ENCODE assay signal across 9 cellular contexts in genomic region chr1:234975122-234975940, GRCh38.
DNase-seq lines count a peak whose midpoint lies in the region; ATAC-seq, FAIRE-seq and TF ChIP-seq lines count a peak whose summit lies in the region.
"Had no signal": no experiment of that assay in that cellular context is flagged by ENCODE, and none has a peak within 500 bp of the region (broad histone marks: within the 10 kb centered on the region; RNA-seq: fewer than 3 reads in every experiment).

No MANE protein-coding gene starts in this region.

- peaks cover 2% of the 10 kb centered on the region for H3K9me3 Mint-ChIP-seq in activated CD8-positive, alpha-beta T cell treated with anti-CD3 and anti-CD28 coated beads for 36 hours

- CTCF ChIA-PET in activated CD8-positive, alpha-beta T cell treated with anti-CD3 and anti-CD28 coated beads for 36 hours (lab: Charles Lee): interaction anchor here (0.7 to 2.1 kb wide), 7 partner anchors 13 to 476 kb away, joined by 3 to 6 read pairs (median 3); no protein-coding TSS in a partner anchor

- peak overlapping the region in 3 of 4 donors; percentile 37 to 96 (median 92) for H3K27ac ChIP-seq in tibial nerve
- H3K27ac ChIP-seq: parathyroid adenoma had no signal

- peaks cover 4% of the 10 kb centered on the region for H3K36me3 Mint-ChIP-seq in activated CD8-positive, alpha-beta T cell treated with anti-CD3 and anti-CD28 coated beads for 36 hours (ENCODE audit: low read depth)

- H3K27me3 ChIP-seq in tibial nerve: no peaks in the 10 kb centered on the region

- TF ChIP-seq CTCF in activated CD8-positive, alpha-beta T cell treated with anti-CD3 and anti-CD28 coated beads for 36 hours (IDR thresholded peaks at IDR 0.05): no peak
- no peak for TF ChIP-seq CTCF in tibial nerve (IDR thresholded peaks at IDR 0.05)

- TF ChIP-seq EP300 in tibial nerve (IDR thresholded peaks at IDR 0.05): peak in 1 of 2 donors; percentile 56

- ATAC-seq in activated CD8-positive, alpha-beta T cell treated with anti-CD3 and anti-CD28 coated beads for 36 hours: peak; percentile 10
- ATAC-seq in GM21515 (IDR thresholded peaks at IDR 0.05; ENCODE audit: unreplicated experiment): no peak
- no peak for ATAC-seq in HG03354 (IDR thresholded peaks at IDR 0.05; ENCODE audit: poor library complexity, severe bottlenecking, unreplicated experiment)

- peak; percentile 93 for DNase-seq in DMS153 (lab: John Stamatoyannopoulos, UW)
- peak; percentile 60 for DNase-seq in NCI-H1092 (lab: John Stamatoyannopoulos, UW)
- no peak for DNase-seq in activated CD8-positive, alpha-beta T cell treated with anti-CD3 and anti-CD28 coated beads for 36 hours
- peak; percentile 100 for DNase-seq in kidney glomerular epithelial cell (lab: John Stamatoyannopoulos, UW)
- no peak for DNase-seq in tibial nerve (ENCODE audit: low spot score in 2 of 2)
- no peak for DNase-seq in H54 (ENCODE audit: insufficient read length, low spot score)

- no peaks in the 10 kb centered on the region for H3K36me3 ChIP-seq in tibial nerve

- no peaks in the 10 kb centered on the region for H3K9me3 ChIP-seq in tibial nerve

- no peaks in the 10 kb centered on the region for H3K27me3 Mint-ChIP-seq in activated CD8-positive, alpha-beta T cell treated with anti-CD3 and anti-CD28 coated beads for 36 hours

- no peak for TF ChIP-seq POLR2A in tibial nerve (IDR thresholded peaks at IDR 0.05)
- no peak for TF ChIP-seq POLR2A in H54 (IDR thresholded peaks at IDR 0.05; ENCODE audit: low read depth, low read length)

- H3K4me1 Mint-ChIP-seq in activated CD8-positive, alpha-beta T cell treated with anti-CD3 and anti-CD28 coated beads for 36 hours (ENCODE audit: low read depth): peaks cover 76% of the 10 kb centered on the region

- peaks cover 0 to 70% (median 61%) of the 10 kb centered on the region in 4 donors for H3K4me1 ChIP-seq in tibial nerve

- peak overlapping the region; percentile 69 for H3K27ac Mint-ChIP-seq in activated CD8-positive, alpha-beta T cell treated with anti-CD3 and anti-CD28 coated beads for 36 hours

- no peak overlapping the region for H3K4me3 Mint-ChIP-seq in activated CD8-positive, alpha-beta T cell treated with anti-CD3 and anti-CD28 coated beads for 36 hours

- intact Hi-C loops in activated CD8-positive, alpha-beta T cell treated with anti-CD3 and anti-CD28 coated beads for 36 hours (cut with micrococcal nuclease): no loop called here

- H3K4me3 ChIP-seq in tibial nerve: no peak overlapping the region

- POLR2A ChIA-PET in activated CD8-positive, alpha-beta T cell treated with anti-CD3 and anti-CD28 coated beads for 36 hours (lab: Charles Lee): interaction anchor here (1.2 to 3.1 kb wide), 3 partner anchors 13 to 40 kb away, joined by 4 to 12 read pairs (median 4); no protein-coding TSS in a partner anchor

- WGBS in tibial nerve, 2 donors: 70 to 77% methylated on average over 11 of the region's 11 CpGs

- FAIRE-seq in H54 (lab: Jason Lieb, UNC): no peak

Comparison
In these comparisons a context has a peak if more than half of its experiments do, and no peak if none do; other contexts are left out.
1. DNase-seq: peak in DMS153 (single experiment), NCI-H1092 (single experiment) and kidney glomerular epithelial cell (single experiment); none in activated CD8-positive, alpha-beta T cell treated with anti-CD3 and anti-CD28 coated beads for 36 hours (single experiment), tibial nerve (0 of 2) and H54 (single experiment).